26 cellular contexts compared by ENCODE assay signal in the genomic region with DNA sequence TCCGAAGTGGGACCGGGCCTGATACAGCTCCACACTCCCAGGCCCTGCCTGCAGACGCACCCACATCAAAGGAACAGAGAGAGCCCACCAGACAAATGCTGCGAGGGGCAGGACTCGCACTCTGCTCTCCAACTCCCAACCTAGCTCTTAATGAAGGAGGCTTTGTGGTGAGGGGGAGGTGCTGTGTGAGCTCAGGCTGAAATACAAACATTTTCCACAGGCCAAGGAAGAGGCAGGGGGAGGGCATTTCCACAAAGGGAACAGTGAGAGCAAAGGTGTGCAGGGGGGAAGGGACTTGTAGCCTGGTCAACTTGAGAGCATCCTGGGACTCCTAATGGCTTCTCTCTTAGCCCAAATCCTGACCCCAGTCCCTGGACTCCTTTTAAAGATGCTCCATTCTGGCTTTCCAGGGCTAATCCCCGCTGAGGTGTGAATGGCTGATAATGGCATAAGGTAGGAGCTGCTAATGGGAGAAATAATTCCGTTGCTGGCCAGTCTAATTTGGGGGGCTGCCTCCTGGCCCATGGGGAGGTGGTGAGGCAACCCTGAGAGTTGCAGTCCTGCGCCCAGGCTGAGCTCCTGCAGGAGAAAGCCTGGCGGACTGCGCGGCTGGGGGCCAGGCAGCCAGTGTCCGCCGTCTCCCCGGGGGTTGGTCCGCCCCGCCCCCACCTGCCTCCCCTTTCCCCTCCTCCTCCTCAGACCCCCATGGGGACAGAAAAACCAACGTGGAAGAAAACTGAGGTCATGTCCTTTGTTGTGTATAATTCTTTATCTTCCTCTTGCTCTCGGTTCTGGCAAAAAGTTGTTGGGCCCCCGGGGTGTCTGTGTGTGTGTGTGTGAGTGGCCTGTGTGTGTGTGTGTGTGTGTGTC. TPM values are rescaled to one million over a fixed set of nuclear protein-coding genes. Genes with fewer than 3 reads are reported as not detected.
A peak's percentile ranks its signal among the peaks of the same experiment; 100 is the strongest.
DNase-seq lines count a peak whose midpoint lies in the region; ATAC-seq and TF ChIP-seq lines count a peak whose summit lies in the region.
"Had no signal": no experiment of that assay in that cellular context is flagged by ENCODE, and none has a peak within 500 bp of the region (broad histone marks: within the 10 kb centered on the region; RNA-seq: fewer than 3 reads in every experiment).

No MANE protein-coding gene starts in this region.

- H3K4me1 Mint-ChIP-seq in endodermal cell: peaks cover 36% of the 10 kb centered on the region
- peaks cover 11% of the 10 kb centered on the region for H3K4me1 Mint-ChIP-seq in nephron
- H3K4me1 Mint-ChIP-seq: activated CD4-positive, alpha-beta memory T cell treated with anti-CD3 and anti-CD28 coated beads, Interleukin-2, amount 10 ng/mL, durations not matched to agents 7 days and 5 days; natural killer cell had no signal

- H3K9ac ChIP-seq in BLaER1: peak overlapping the region; percentile 48; the same call in 1 of the 2 replicates
- no peak overlapping the region for H3K9ac ChIP-seq in endodermal cell (ENCODE audit: extremely low read depth, low read length, poor library complexity, severe bottlenecking)

- DNase-seq in endodermal cell (peak; percentile 94), NCI-H2029 (lab: John Stamatoyannopoulos, UW) (no peak), AG20443 (ENCODE audit: low spot score) (no peak)
- DNase-seq in activated T-cell treated with anti-CD3 and anti-CD28 coated beads, Interleukin-2, amount 50 U/mL, for 48 hours: no peak
- DNase-seq: activated CD4-positive, alpha-beta memory T cell treated with anti-CD3 and anti-CD28 coated beads, Interleukin-2, amount 10 ng/mL, durations not matched to agents 7 days and 5 days; activated naive CD4-positive, alpha-beta T cell treated with anti-CD3 and anti-CD28 coated beads, Interleukin-2, amount 50 U/mL, for 16 hours; activated T-cell treated with anti-CD3 and anti-CD28 coated beads, Interleukin-2, amount 50 U/mL, for 1 hour; aorta; CD8-positive, alpha-beta T cell; DND-41; effector memory CD8-positive, alpha-beta T cell; Karpas-422; natural killer cell; NCI-H1092; NCI-H2081 treated with DMSO at 0.1 percent for 48 hours; NCI-H510A; SHP77; stimulated activated CD4-positive, alpha-beta T cell treated with anti-CD3 and anti-CD28 coated beads, Interleukin-2, amount 100 ng/mL, for 48 hours had no signal

- H3K27me3 Mint-ChIP-seq in endodermal cell (ENCODE audit: insufficient read depth): peaks cover 11% of the 10 kb centered on the region
- H3K27me3 Mint-ChIP-seq in nephron (ENCODE audit: low read depth): peaks cover 8% of the 10 kb centered on the region
- H3K27me3 Mint-ChIP-seq: activated CD4-positive, alpha-beta memory T cell treated with anti-CD3 and anti-CD28 coated beads, Interleukin-2, amount 10 ng/mL, durations not matched to agents 7 days and 5 days had no signal

- H3K4me3 ChIP-seq in BLaER1 (no peak overlapping the region), HEK293 (ENCODE audit: low read depth, low read length) (no peak overlapping the region), endodermal cell (ENCODE audit: low read length) (no peak overlapping the region)
- H3K4me3 ChIP-seq: prostate gland, skin epidermis had no signal

- H3K4me3 Mint-ChIP-seq in endodermal cell (peak overlapping the region; percentile 43), nephron (peak overlapping the region; percentile 4 to 9 (median 6))
- H3K4me3 Mint-ChIP-seq: activated CD4-positive, alpha-beta memory T cell treated with anti-CD3 and anti-CD28 coated beads, Interleukin-2, amount 10 ng/mL, durations not matched to agents 7 days and 5 days; CD8-positive, alpha-beta T cell; effector memory CD8-positive, alpha-beta T cell; memory B cell; natural killer cell had no signal

- H3K9me3 ChIP-seq in BLaER1 (no peaks in the 10 kb centered on the region), HEK293 (ENCODE audit: control insufficient read depth, insufficient read depth, low read depth, low read length) (no peaks in the 10 kb centered on the region), endodermal cell (ENCODE audit: control insufficient read depth, low read length) (no peaks in the 10 kb centered on the region)
- H3K9me3 ChIP-seq: prostate gland had no signal

- no peaks in the 10 kb centered on the region for H3K36me3 Mint-ChIP-seq in endodermal cell (ENCODE audit: low read depth)
- peaks cover 5% of the 10 kb centered on the region for H3K36me3 Mint-ChIP-seq in nephron (ENCODE audit: low read depth)
- H3K36me3 Mint-ChIP-seq: CD8-positive, alpha-beta T cell; memory B cell; natural killer cell had no signal

- H3K27me3 ChIP-seq in BLaER1 (peaks cover 22% of the 10 kb centered on the region; the same call in 1 of the 2 replicates), endodermal cell (ENCODE audit: control insufficient read depth, insufficient read depth, low read length, poor library complexity, severe bottlenecking) (no peaks in the 10 kb centered on the region)

- POLR2A ChIA-PET in HEK293 (lab: Yijun Ruan, JAX): no interaction called here

- H3K9me3 Mint-ChIP-seq in endodermal cell (no peaks in the 10 kb centered on the region), nephron (no peaks in the 10 kb centered on the region)
- H3K9me3 Mint-ChIP-seq: activated CD4-positive, alpha-beta memory T cell treated with anti-CD3 and anti-CD28 coated beads, Interleukin-2, amount 10 ng/mL, durations not matched to agents 7 days and 5 days; CD8-positive, alpha-beta T cell; effector memory CD8-positive, alpha-beta T cell; memory B cell; natural killer cell had no signal

- no peaks in the 10 kb centered on the region; the same call in 1 of the 2 replicates for H4K20me1 ChIP-seq in BLaER1

- H3K4me1 ChIP-seq in BLaER1: peaks cover 43% of the 10 kb centered on the region
- peaks cover 11% of the 10 kb centered on the region for H3K4me1 ChIP-seq in HEK293 (ENCODE audit: control insufficient read depth, insufficient read depth, low read length)
- H3K4me1 ChIP-seq in endodermal cell (ENCODE audit: control insufficient read depth, insufficient read depth, low read length): peaks cover 14% of the 10 kb centered on the region
- H3K4me1 ChIP-seq: prostate gland had no signal

- H3K27ac Mint-ChIP-seq in endodermal cell (peak overlapping the region; percentile 89), nephron (peak overlapping the region; percentile 45 to 78 (median 70))
- H3K27ac Mint-ChIP-seq: activated CD4-positive, alpha-beta memory T cell treated with anti-CD3 and anti-CD28 coated beads, Interleukin-2, amount 10 ng/mL, durations not matched to agents 7 days and 5 days; CD8-positive, alpha-beta T cell; effector memory CD8-positive, alpha-beta T cell; memory B cell; natural killer cell had no signal

- TF ChIP-seq CTCF in HEK293 (tag by site-specific recombination; IDR thresholded peaks at IDR 0.05): no peak
- TF ChIP-seq CTCF in endodermal cell (conservative IDR thresholded peaks at IDR 0.05): no peak
- no peak for TF ChIP-seq CTCF in nephron (IDR thresholded peaks at IDR 0.05; ENCODE audit: unreplicated experiment in 3 of 3)

- no peaks in the 10 kb centered on the region for H3K36me3 ChIP-seq in BLaER1
- no peaks in the 10 kb centered on the region for H3K36me3 ChIP-seq in HEK293 (ENCODE audit: control insufficient read depth in 2 of 2, insufficient read depth in 1 of 2, low read length in 2 of 2)
- no peaks in the 10 kb centered on the region for H3K36me3 ChIP-seq in endodermal cell (ENCODE audit: control insufficient read depth, insufficient read depth, low read length)
- H3K36me3 ChIP-seq: prostate gland had no signal

- no peak for ATAC-seq in GM18907 (IDR thresholded peaks at IDR 0.05; ENCODE audit: unreplicated experiment)
- ATAC-seq: CD8-positive, alpha-beta T cell; effector memory CD8-positive, alpha-beta T cell had no signal

- 21 to 33% methylated on average over 5 to 19 of the region's 19 CpGs for WGBS in endodermal cell (ENCODE audit: insufficient coverage in 1 of 2, insufficient read length in 1 of 2), 2 experiments

- H3K4me2 ChIP-seq in BLaER1: peak overlapping the region; percentile 65

- CTCF ChIA-PET in HEK293 (lab: Yijun Ruan, JAX): interaction anchor here (0.6 to 5.1 kb wide), 5 partner anchors 11 to 286 kb away, joined by 3 to 38 read pairs (median 3); partner anchors contain the start of gene LINGO1

- H3K27ac ChIP-seq in BLaER1 (peak overlapping the region; percentile 53), HEK293 (ENCODE audit: extremely low read depth, low read depth, low read length) (no peak overlapping the region), endodermal cell (ENCODE audit: low read depth, low read length) (no peak overlapping the region)
- H3K27ac ChIP-seq: prostate gland, skin epidermis had no signal

TF ChIP-seq in HEK293, 187 proteins besides CTCF, POLR2A, EP300 and RAD21:
- TF ChIP-seq ZFHX2 (tag by site-specific recombination; conservative IDR thresholded peaks at IDR 0.05) (no peak), ZNF514 (tag by site-specific recombination; IDR thresholded peaks at IDR 0.05) (no peak), ZIC2 (tag by site-specific recombination; IDR thresholded peaks at IDR 0.05) (peak; percentile 71; the same call in 1 of the 2 replicates)
- TF ChIP-seq, protein P1, sequence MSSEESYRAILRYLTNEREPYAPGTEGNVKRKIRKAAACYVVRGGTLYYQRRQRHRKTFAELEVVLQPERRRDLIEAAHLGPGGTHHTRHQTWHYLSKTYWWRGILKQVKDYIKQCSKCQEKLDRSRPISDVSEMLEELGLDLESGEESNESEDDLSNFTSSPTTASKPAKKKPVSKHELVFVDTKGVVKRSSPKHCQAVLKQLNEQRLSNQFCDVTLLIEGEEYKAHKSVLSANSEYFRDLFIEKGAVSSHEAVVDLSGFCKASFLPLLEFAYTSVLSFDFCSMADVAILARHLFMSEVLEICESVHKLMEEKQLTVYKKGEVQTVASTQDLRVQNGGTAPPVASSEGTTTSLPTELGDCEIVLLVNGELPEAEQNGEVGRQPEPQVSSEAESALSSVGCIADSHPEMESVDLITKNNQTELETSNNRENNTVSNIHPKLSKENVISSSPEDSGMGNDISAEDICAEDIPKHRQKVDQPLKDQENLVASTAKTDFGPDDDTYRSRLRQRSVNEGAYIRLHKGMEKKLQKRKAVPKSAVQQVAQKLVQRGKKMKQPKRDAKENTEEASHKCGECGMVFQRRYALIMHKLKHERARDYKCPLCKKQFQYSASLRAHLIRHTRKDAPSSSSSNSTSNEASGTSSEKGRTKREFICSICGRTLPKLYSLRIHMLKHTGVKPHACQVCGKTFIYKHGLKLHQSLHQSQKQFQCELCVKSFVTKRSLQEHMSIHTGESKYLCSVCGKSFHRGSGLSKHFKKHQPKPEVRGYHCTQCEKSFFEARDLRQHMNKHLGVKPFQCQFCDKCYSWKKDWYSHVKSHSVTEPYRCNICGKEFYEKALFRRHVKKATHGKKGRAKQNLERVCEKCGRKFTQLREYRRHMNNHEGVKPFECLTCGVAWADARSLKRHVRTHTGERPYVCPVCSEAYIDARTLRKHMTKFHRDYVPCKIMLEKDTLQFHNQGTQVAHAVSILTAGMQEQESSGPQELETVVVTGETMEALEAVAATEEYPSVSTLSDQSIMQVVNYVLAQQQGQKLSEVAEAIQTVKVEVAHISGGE (tag by site-specific recombination; conservative IDR thresholded peaks at IDR 0.05; ENCODE audit: low read depth): no peak

RNA-seq across cellular contexts. Expression of gene LINGO1, which starts 9.5 kb away (rescaled TPM):
- total RNA-seq in endodermal cell: 10 to 100 TPM in 1 of 2 donors, 1 to 10 TPM in 1; 7.9 to 19.7 TPM
- 29.2 TPM for polyA plus RNA-seq in endodermal cell (2013, experiment 1 of 2)
- polyA plus RNA-seq in endodermal cell (2013, experiment 2 of 2): 22.2 TPM
- total RNA-seq: activated CD4-positive, alpha-beta memory T cell treated with anti-CD3 and anti-CD28 coated beads, Interleukin-2, amount 10 ng/mL, durations not matched to agents 7 days and 5 days; CD8-positive, alpha-beta T cell; natural killer cell; T-helper 1 cell treated with Interleukin-12 subunit alpha and Interleukin-12 subunit beta and Interleukin-4 antibody, amounts not matched to agents 30 ng/mL and 1 ng/mL, for 36 hours had no signal
